In genomic region chr17:48582750-48583069, GRCh38 we compare ENCODE assay signal across 8 cellular contexts. TPM values are rescaled to one million over a fixed set of nuclear protein-coding genes. Genes with fewer than 3 reads are reported as not detected.
A peak's percentile ranks its signal among the peaks of the same experiment; 100 is the strongest.
DNase-seq lines count a peak whose midpoint lies in the region; ATAC-seq and TF ChIP-seq lines count a peak whose summit lies in the region.
"Had no signal": no experiment of that assay in that cellular context is flagged by ENCODE, and none has a peak within 500 bp of the region (broad histone marks: within the 10 kb centered on the region; RNA-seq: fewer than 3 reads in every experiment).

No MANE protein-coding gene starts in this region.

- peaks cover 57 to 78% of the 10 kb centered on the region in 2 donors for H3K27me3 Mint-ChIP-seq in CD8-positive, alpha-beta memory T cell
- H3K27me3 Mint-ChIP-seq in activated CD8-positive, alpha-beta T cell treated with anti-CD3 and anti-CD28 coated beads for 36 hours: peaks cover 84% of the 10 kb centered on the region

- no peak for DNase-seq in CD8-positive, alpha-beta memory T cell
- DNase-seq in activated CD8-positive, alpha-beta T cell treated with anti-CD3 and anti-CD28 coated beads for 36 hours: no peak
- no peak for DNase-seq in thyroid gland
- DNase-seq: DMS79, NCI-H1694 had no signal

- no peaks in the 10 kb centered on the region for H3K9me3 Mint-ChIP-seq in CD8-positive, alpha-beta memory T cell
- H3K9me3 Mint-ChIP-seq in activated CD8-positive, alpha-beta T cell treated with anti-CD3 and anti-CD28 coated beads for 36 hours: no peaks in the 10 kb centered on the region

- H3K4me1 ChIP-seq in CD8-positive, alpha-beta memory T cell (ENCODE audit: insufficient read depth, low read length): peaks cover 36% of the 10 kb centered on the region
- H3K4me1 ChIP-seq in muscle layer of colon (ENCODE audit: insufficient read depth, low read length) (peaks cover 53% of the 10 kb centered on the region), thyroid gland (peaks cover 0 to 23% of the 10 kb centered on the region in 2 donors)

- H3K36me3 ChIP-seq in CD8-positive, alpha-beta memory T cell (ENCODE audit: insufficient read depth, low read length): no peaks in the 10 kb centered on the region
- H3K36me3 ChIP-seq in muscle layer of colon (ENCODE audit: insufficient read depth, low read length) (no peaks in the 10 kb centered on the region), thyroid gland (no peaks in the 10 kb centered on the region)

- 28 to 34% methylated on average over 7 of the region's 7 CpGs for WGBS in thyroid gland, 2 donors

- peaks cover 38 to 57% (median 48%) of the 10 kb centered on the region in 3 donors for H3K4me1 Mint-ChIP-seq in CD8-positive, alpha-beta memory T cell
- peaks cover 40% of the 10 kb centered on the region for H3K4me1 Mint-ChIP-seq in activated CD8-positive, alpha-beta T cell treated with anti-CD3 and anti-CD28 coated beads for 36 hours (ENCODE audit: low read depth)

- no peaks in the 10 kb centered on the region for H3K9me3 ChIP-seq in CD8-positive, alpha-beta memory T cell (ENCODE audit: low read length)
- H3K9me3 ChIP-seq in muscle layer of colon (ENCODE audit: low read length) (no peaks in the 10 kb centered on the region), thyroid gland (no peaks in the 10 kb centered on the region)

- intact Hi-C loops in activated CD8-positive, alpha-beta T cell treated with anti-CD3 and anti-CD28 coated beads for 36 hours (cut with micrococcal nuclease): no loop called here
- intact Hi-C loops in thyroid gland (cut with DNase I): no loop called here

- no peak for TF ChIP-seq CTCF in activated CD8-positive, alpha-beta T cell treated with anti-CD3 and anti-CD28 coated beads for 36 hours (IDR thresholded peaks at IDR 0.05)
- TF ChIP-seq CTCF in thyroid gland (IDR thresholded peaks at IDR 0.05): no peak

- H3K36me3 Mint-ChIP-seq in CD8-positive, alpha-beta memory T cell: peaks cover 0 to 7% (median 0%) of the 10 kb centered on the region in 3 donors
- H3K36me3 Mint-ChIP-seq in activated CD8-positive, alpha-beta T cell treated with anti-CD3 and anti-CD28 coated beads for 36 hours (ENCODE audit: low read depth): no peaks in the 10 kb centered on the region

- H3K4me3 ChIP-seq in CD8-positive, alpha-beta memory T cell (ENCODE audit: low read length): no peak overlapping the region
- H3K4me3 ChIP-seq in muscle layer of colon (ENCODE audit: low read depth in 1 of 2, low read length in 2 of 2) (peak overlapping the region; percentile 18 to 97), thyroid gland (replicated peaks in 1 of 3) (no peak overlapping the region)

- H3K9ac ChIP-seq in muscle layer of colon (ENCODE audit: low read length): peak overlapping the region; percentile 90

- H3K27me3 ChIP-seq in CD8-positive, alpha-beta memory T cell (ENCODE audit: insufficient read depth, low read length, poor library complexity, severe bottlenecking): peaks cover 58% of the 10 kb centered on the region
- H3K27me3 ChIP-seq in muscle layer of colon (ENCODE audit: control insufficient read depth in 1 of 2, insufficient read depth in 2 of 2, low read length in 2 of 2) (no peaks in the 10 kb centered on the region), thyroid gland (peaks cover 89% of the 10 kb centered on the region)

- peak overlapping the region; percentile 43 for H3K27ac ChIP-seq in CD8-positive, alpha-beta memory T cell (ENCODE audit: low read depth, low read length)
- peak overlapping the region; percentile 94 for H3K27ac ChIP-seq in muscle layer of colon (ENCODE audit: low read depth, low read length)
- H3K27ac ChIP-seq in thyroid gland: peak overlapping the region in 1 of 3 donors; percentile 68

- POLR2A ChIA-PET in CD8-positive, alpha-beta memory T cell (lab: Charles Lee): interaction anchor here (0.6 to 1.0 kb wide), 2 partner anchors 11 to 90 kb away, joined by 3 read pairs; partner anchors contain the start of gene HOXB5
- POLR2A ChIA-PET in activated CD8-positive, alpha-beta T cell treated with anti-CD3 and anti-CD28 coated beads for 36 hours (lab: Charles Lee): interaction anchor here (0.6 to 1.7 kb wide), 3 partner anchors 27 to 244 kb away, joined by 3 to 5 read pairs (median 3); no protein-coding TSS in a partner anchor

- H3K27ac Mint-ChIP-seq in CD8-positive, alpha-beta memory T cell: peak overlapping the region in 2 of 8 donors; percentile 26 to 79
- H3K27ac Mint-ChIP-seq in activated CD8-positive, alpha-beta T cell treated with anti-CD3 and anti-CD28 coated beads for 36 hours: no peak overlapping the region

- CTCF ChIA-PET in CD8-positive, alpha-beta memory T cell (lab: Charles Lee): interaction anchor here (1.4 to 1.9 kb wide), 3 partner anchors 11 to 129 kb away, joined by 3 to 6 read pairs (median 3); partner anchors contain the start of gene HOXB5
- CTCF ChIA-PET in activated CD8-positive, alpha-beta T cell treated with anti-CD3 and anti-CD28 coated beads for 36 hours (lab: Charles Lee): interaction anchor here (0.6 to 1.1 kb wide), 6 partner anchors 8 to 557 kb away, joined by 3 to 4 read pairs (median 3); no protein-coding TSS in a partner anchor

- peak overlapping the region in 6 of 7 donors; percentile 51 to 85 (median 64) for H3K4me3 Mint-ChIP-seq in CD8-positive, alpha-beta memory T cell
- H3K4me3 Mint-ChIP-seq in activated CD8-positive, alpha-beta T cell treated with anti-CD3 and anti-CD28 coated beads for 36 hours: peak overlapping the region; percentile 57

- no peak for ATAC-seq in activated CD8-positive, alpha-beta T cell treated with anti-CD3 and anti-CD28 coated beads for 36 hours
- no peak for ATAC-seq in HG02973 (IDR thresholded peaks at IDR 0.05; ENCODE audit: unreplicated experiment)
- ATAC-seq in GM21529 (IDR thresholded peaks at IDR 0.05; ENCODE audit: unreplicated experiment): no peak

- TF ChIP-seq POLR2A in thyroid gland (IDR thresholded peaks at IDR 0.05): no peak

RNA-seq across cellular contexts. Expression of gene HOXB4, which starts 4.6 kb away (rescaled TPM):
- 1 to 10 TPM; 3.4 to 3.7 TPM for total RNA-seq in CD8-positive, alpha-beta memory T cell
- 0.33 TPM for polyA plus RNA-seq in CD8-positive, alpha-beta memory T cell
- total RNA-seq in activated CD8-positive, alpha-beta T cell treated with anti-CD3 and anti-CD28 coated beads for 36 hours: 1 to 10 TPM; 1.7 to 2.0 TPM
- total RNA-seq in thyroid gland: 1 to 10 TPM in 1 of 4 donors, under 1 TPM in 3; 0.67 to 1.2 (median 0.80) TPM

RNA-seq across cellular contexts. Expression of gene HOXB3, which starts 7.3 kb away (rescaled TPM):
- total RNA-seq in CD8-positive, alpha-beta memory T cell: 1 to 10 TPM; 3.0 to 3.5 TPM
- polyA plus RNA-seq in CD8-positive, alpha-beta memory T cell: 0.10 TPM
- 1 to 10 TPM; 1.4 to 2.0 TPM for total RNA-seq in activated CD8-positive, alpha-beta T cell treated with anti-CD3 and anti-CD28 coated beads for 36 hours
- 1 to 10 TPM; 1.5 to 6.7 (median 4.3) TPM for total RNA-seq in thyroid gland

RNA-seq across cellular contexts. Expression of gene HOXB5, which starts 10.9 kb away (rescaled TPM):
- not detected for total RNA-seq in CD8-positive, alpha-beta memory T cell
- not detected for polyA plus RNA-seq in CD8-positive, alpha-beta memory T cell
- not detected for total RNA-seq in activated CD8-positive, alpha-beta T cell treated with anti-CD3 and anti-CD28 coated beads for 36 hours
- 1 to 10 TPM in 1 of 4 donors, under 1 TPM in 2, not detected in 1; 0.11 to 1.6 (median 0.49) TPM for total RNA-seq in thyroid gland

RNA-seq across cellular contexts. Expression of gene HOXB6, which starts 22.1 kb away (rescaled TPM):
- total RNA-seq in CD8-positive, alpha-beta memory T cell: under 1 TPM; 0.22 to 0.37 TPM
- polyA plus RNA-seq in CD8-positive, alpha-beta memory T cell: not detected
- not detected for total RNA-seq in activated CD8-positive, alpha-beta T cell treated with anti-CD3 and anti-CD28 coated beads for 36 hours
- 1 to 10 TPM in 2 of 4 donors, under 1 TPM in 2; 0.54 to 4.2 (median 1.3) TPM for total RNA-seq in thyroid gland

RNA-seq across cellular contexts. Expression of gene HOXB7, which starts 28.1 kb away (rescaled TPM):
- total RNA-seq in CD8-positive, alpha-beta memory T cell: under 1 TPM; 0.89 to 0.96 TPM
- 0.87 TPM for polyA plus RNA-seq in CD8-positive, alpha-beta memory T cell
- total RNA-seq in activated CD8-positive, alpha-beta T cell treated with anti-CD3 and anti-CD28 coated beads for 36 hours: 1 to 10 TPM in 1 of 2 experiments, under 1 TPM in 1; 0.50 to 1.0 TPM
- 1 to 10 TPM in 3 of 4 donors, not detected in 1; 1.0 to 2.8 (median 1.3) TPM for total RNA-seq in thyroid gland

Comparison
In these comparisons a context has a peak if more than half of its experiments do, and no peak if none do; other contexts are left out.
1. H3K4me3 ChIP-seq: peak in muscle layer of colon (2 of 2); none in CD8-positive, alpha-beta memory T cell (single experiment) and thyroid gland (0 of 3).